In genomic region chr5:159864885-159865622, GRCh38 we compare ENCODE assay signal across 9 cellular contexts. TPM values are rescaled to one million over a fixed set of nuclear protein-coding genes. Genes with fewer than 3 reads are reported as not detected.
DNase-seq lines count a peak whose midpoint lies in the region; ATAC-seq and TF ChIP-seq lines count a peak whose summit lies in the region.
"Had no signal": no experiment of that assay in that cellular context is flagged by ENCODE, and none has a peak within 500 bp of the region (broad histone marks: within the 10 kb centered on the region; RNA-seq: fewer than 3 reads in every experiment).

No MANE protein-coding gene starts in this region.

- H3K27me3 ChIP-seq in GM06990 (replicated peaks; ENCODE audit: control insufficient read depth, insufficient read depth, low read length) (peaks cover 3% of the 10 kb centered on the region), neuronal stem cell (ENCODE audit: control insufficient read depth in 3 of 3, insufficient read depth in 3 of 3, low read depth in 1 of 3, low read length in 3 of 3) (no peaks in the 10 kb centered on the region)

- H3K4me2 ChIP-seq in neuronal stem cell (ENCODE audit: insufficient read depth, low read length, poor library complexity, severe bottlenecking), result no peak overlapping the region

- TF ChIP-seq CTCF in GM06990 (IDR thresholded peaks at IDR 0.05; ENCODE audit: insufficient read depth, low read length, poor library complexity, severe bottlenecking), result no peak

- H3K4me3 ChIP-seq in GM06990 (replicated peaks; ENCODE audit: low read depth, low read length), result no peak overlapping the region
- no peak overlapping the region for H3K4me3 ChIP-seq in neuronal stem cell (ENCODE audit: low read length in 2 of 2)
- H3K4me3 ChIP-seq: body of pancreas had no signal

- no peak overlapping the region for H4K91ac ChIP-seq in neuronal stem cell (ENCODE audit: low read depth, low read length, poor library complexity)

- no peak overlapping the region for H2BK12ac ChIP-seq in neuronal stem cell (ENCODE audit: low read length)

- no peak overlapping the region for H2AK5ac ChIP-seq in neuronal stem cell (ENCODE audit: low read depth, low read length)

- no peaks in the 10 kb centered on the region for H3K79me1 ChIP-seq in neuronal stem cell (ENCODE audit: low read depth, low read length)

- H2BK120ac ChIP-seq in neuronal stem cell (ENCODE audit: low read depth, low read length), result no peak overlapping the region

- no peaks in the 10 kb centered on the region for H3K36me3 ChIP-seq in GM06990 (ENCODE audit: control insufficient read depth, insufficient read depth, low read length)
- no peaks in the 10 kb centered on the region for H3K36me3 ChIP-seq in neuronal stem cell (replicated peaks in 1 of 2; ENCODE audit: control insufficient read depth in 2 of 2, insufficient read depth in 2 of 2, low read length in 2 of 2)

- H3K4ac ChIP-seq in neuronal stem cell (ENCODE audit: low read length), result no peak overlapping the region

- H3K9me3 ChIP-seq in neuronal stem cell (replicated peaks in 1 of 2; ENCODE audit: control insufficient read depth in 2 of 2, insufficient read depth in 1 of 2, low read depth in 1 of 2, low read length in 2 of 2), result no peaks in the 10 kb centered on the region
- H3K9me3 ChIP-seq: body of pancreas had no signal

- no peak overlapping the region for H4K8ac ChIP-seq in neuronal stem cell (ENCODE audit: low read depth, low read length)

- ATAC-seq in GM21381 (IDR thresholded peaks at IDR 0.05; ENCODE audit: unreplicated experiment), result peak; percentile 88
- peak; percentile 87 for ATAC-seq in HG03442 (IDR thresholded peaks at IDR 0.05; ENCODE audit: unreplicated experiment)
- ATAC-seq in left ventricle myocardium superior, result peak; percentile 51
- ATAC-seq in left colon, result no peak
- ATAC-seq: body of pancreas had no signal

- intact Hi-C loops in left ventricle myocardium superior (cut with micrococcal nuclease), result no loop called here
- intact Hi-C loops in left colon (cut with DNase I, micrococcal nuclease), result no loop called here

- no peak overlapping the region for H3K27ac ChIP-seq in neuronal stem cell (replicated peaks; ENCODE audit: low read length)
- H3K27ac ChIP-seq: body of pancreas had no signal

- H2BK5ac ChIP-seq in neuronal stem cell (ENCODE audit: low read length), result no peak overlapping the region

- H3K4me1 ChIP-seq in neuronal stem cell (ENCODE audit: control insufficient read depth in 2 of 2, insufficient read depth in 1 of 2, low read depth in 1 of 2, low read length in 2 of 2), result no peaks in the 10 kb centered on the region

- no peak overlapping the region for H3K14ac ChIP-seq in neuronal stem cell (ENCODE audit: low read length)

- no peak overlapping the region for H2BK15ac ChIP-seq in neuronal stem cell (ENCODE audit: low read length)

- H3K23ac ChIP-seq in neuronal stem cell (ENCODE audit: low read depth, low read length, poor library complexity), result no peak overlapping the region

- H3K18ac ChIP-seq in neuronal stem cell (ENCODE audit: low read length), result no peak overlapping the region

- WGBS in neuronal stem cell (ENCODE audit: extremely low coverage in 2 of 2, insufficient read length in 2 of 2, insufficient replicate concordance in 1 of 2), 2 donors, result no CpG with 5 or more reads among the region's 12 CpGs

- no peak overlapping the region for H2AFZ ChIP-seq in neuronal stem cell (ENCODE audit: low read length)

- no peak overlapping the region for H3K9ac ChIP-seq in neuronal stem cell (ENCODE audit: low read depth, low read length, poor library complexity)

- peak; percentile 1 for DNase-seq in GM06990 (ENCODE audit: extremely low read depth, insufficient read length)
- no peak for DNase-seq in left ventricle myocardium superior
- DNase-seq in neuronal stem cell (ENCODE audit: low spot score), result no peak
- DNase-seq in NCI-H2196 (lab: John Stamatoyannopoulos, UW; ENCODE audit: unreplicated experiment), result no peak
- DNase-seq in left colon, result no peak
- no peak for DNase-seq in NCI-H69 (lab: John Stamatoyannopoulos, UW)
- DNase-seq: body of pancreas had no signal

RNA-seq across cellular contexts. Expression of gene ADRA1B, which starts 51.2 kb away (rescaled TPM):
- 1.4 TPM for total RNA-seq in left ventricle myocardium superior
- polyA plus RNA-seq in neuronal stem cell (2013, experiment 1 of 2), result 0.14 TPM
- 0.18 TPM for polyA plus RNA-seq in neuronal stem cell (2013, experiment 2 of 2)
- 1 to 10 TPM; 1.1 to 2.5 TPM for total RNA-seq in left colon
